In the genomic region with DNA sequence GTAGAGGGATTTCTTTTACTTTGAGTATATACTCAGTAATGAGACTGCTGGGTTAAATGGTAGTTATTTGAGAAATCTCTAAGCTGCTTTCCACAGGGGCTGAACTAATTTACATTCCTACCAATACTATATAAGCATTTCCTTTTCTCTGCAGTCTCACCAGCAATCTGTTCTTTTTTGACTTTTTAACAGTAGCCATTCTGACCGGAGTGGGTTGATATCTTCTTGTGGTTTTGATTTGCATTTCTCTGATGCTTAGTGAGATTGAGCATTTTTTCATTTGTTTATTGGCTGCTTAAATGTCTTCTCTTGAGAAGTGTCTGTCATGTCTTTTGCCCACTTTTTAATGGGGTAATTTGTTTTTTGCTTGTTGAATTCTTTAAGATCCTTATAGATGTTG, we compare ENCODE assay signal across 21 cellular contexts. TPM values are rescaled to one million over a fixed set of nuclear protein-coding genes. Genes with fewer than 3 reads are reported as not detected.
DNase-seq lines count a peak whose midpoint lies in the region; ATAC-seq, FAIRE-seq and TF ChIP-seq lines count a peak whose summit lies in the region.
"Had no signal": no experiment of that assay in that cellular context is flagged by ENCODE, and none has a peak within 500 bp of the region (broad histone marks: within the 10 kb centered on the region; RNA-seq: fewer than 3 reads in every experiment).

No MANE protein-coding gene starts in this region.

- DNase-seq in H1 (ENCODE audit: low read depth in 1 of 2, low spot score in 2 of 2) (no peak), DMS153 treated with DMSO at 0.1 percent for 48 hours (lab: John Stamatoyannopoulos, UW; ENCODE audit: unreplicated experiment) (no peak), uterus (no peak), chondrocyte (ENCODE audit: low spot score) (no peak), foreskin fibroblast (no peak)
- DNase-seq: activated CD4-positive, alpha-beta T cell treated with anti-CD3 and anti-CD28 coated beads, Interleukin-2, amount 50 U/mL, for 4 hours; activated gamma-delta T cell; C1 segment of cervical spinal cord; left lung; MG63; naive thymus-derived CD8-positive, alpha-beta T cell; PC-3; stimulated activated CD4-positive, alpha-beta T cell treated with anti-CD3 and anti-CD28 coated beads, Interleukin-4, amount 100 ng/mL, for 24 hours; stimulated activated naive CD4-positive, alpha-beta T cell treated with Interleukin-2 at 50 U/mL for 16 hours had no signal

- no peak for TF ChIP-seq POLR2A in H1 (IDR thresholded peaks at IDR 0.05; ENCODE audit: control extremely low read depth in 1 of 2, low read depth in 2 of 2, low read length in 2 of 2)
- TF ChIP-seq POLR2A in uterus (IDR thresholded peaks at IDR 0.05): no peak

- no peak overlapping the region for H3K18ac ChIP-seq in H1 (ENCODE audit: extremely low read depth, low read length)

- H2BK5ac ChIP-seq in H1 (ENCODE audit: low read depth, low read length): no peak overlapping the region

- POLR2A ChIA-PET in H1 (lab: Charles Lee; ENCODE audit: partially characterized antibody): no interaction called here

- no peak overlapping the region for H3K4me3 ChIP-seq in H1 (ENCODE audit: extremely low read depth in 1 of 4, insufficient read depth in 2 of 4, low read depth in 3 of 4, low read length in 4 of 4)
- no peak overlapping the region for H3K4me3 ChIP-seq in uterus
- H3K4me3 ChIP-seq in foreskin fibroblast (ENCODE audit: low read depth in 1 of 2, low read length in 2 of 2): no peak overlapping the region
- H3K4me3 ChIP-seq: left lung, MG63, right atrium auricular region had no signal

- H3K9me3 ChIP-seq in H1 (ENCODE audit: insufficient read depth in 2 of 2, low read depth in 1 of 2, low read length in 1 of 2) (no peaks in the 10 kb centered on the region), uterus (no peaks in the 10 kb centered on the region)
- H3K9me3 ChIP-seq: MG63 had no signal

- H3K9me3 Mint-ChIP-seq in chondrocyte (ENCODE audit: low read depth): peaks cover 18% of the 10 kb centered on the region

- H4K8ac ChIP-seq in H1 (ENCODE audit: extremely low read depth, insufficient read depth, low read length): no peak overlapping the region

- no peak overlapping the region for H2BK20ac ChIP-seq in H1 (ENCODE audit: low read length)

- H3K4me3 Mint-ChIP-seq in chondrocyte (ENCODE audit: unreplicated experiment): no peak overlapping the region
- H3K4me3 Mint-ChIP-seq: naive thymus-derived CD8-positive, alpha-beta T cell; T-helper 1 cell treated with Interleukin-12 subunit alpha and Interleukin-12 subunit beta and Interleukin-4 antibody, amounts not matched to agents 30 μg/mL and 1 μg/mL, for 36 hours had no signal

- intact Hi-C loops in uterus (cut with DNase I; ENCODE audit: low total_unique reads): no loop called here

- no peak overlapping the region for H4K5ac ChIP-seq in H1 (ENCODE audit: insufficient read length, low read depth, low read length)

- H4K20me1 ChIP-seq in H1 (replicated peaks in 1 of 2; ENCODE audit: control insufficient read depth in 1 of 2, insufficient read depth in 2 of 2, low read length in 2 of 2): no peaks in the 10 kb centered on the region

- no peaks in the 10 kb centered on the region for H3K79me2 ChIP-seq in H1 (ENCODE audit: control insufficient read depth in 1 of 2, insufficient read depth in 2 of 2, low read length in 2 of 2)

- H3K36me3 Mint-ChIP-seq in chondrocyte (ENCODE audit: low read depth): peaks cover 7% of the 10 kb centered on the region

- H2BK12ac ChIP-seq in H1 (ENCODE audit: low read depth, low read length): no peak overlapping the region

- CTCF ChIA-PET in H1 (lab: Charles Lee; ENCODE audit: partially characterized antibody): interaction anchor here (0.6 kb wide), 1 partner anchor 1507 kb away, joined by 3 read pairs; no protein-coding TSS in a partner anchor

- H3K27me3 ChIP-seq in H1 (replicated peaks in 1 of 4; ENCODE audit: control insufficient read depth in 3 of 4, extremely low read depth in 1 of 4, insufficient read depth in 3 of 4, low read length in 3 of 4): no peaks in the 10 kb centered on the region
- no peaks in the 10 kb centered on the region for H3K27me3 ChIP-seq in uterus
- H3K27me3 ChIP-seq: left lung, MG63, right atrium auricular region had no signal

- 92% methylated on average over 1 of the region's 1 CpG; no CpG with 5 or more reads in 1 of the 2 experiments for WGBS in H1 (ENCODE audit: extremely low coverage in 1 of 2, insufficient coverage in 1 of 2, insufficient read length in 1 of 2, insufficient replicate concordance in 2 of 2, low coverage in 1 of 2, low lambda C conversion rate in 2 of 2, missing lambda C conversion rate in 1 of 2), 2 experiments

- H3K4ac ChIP-seq in H1 (replicated peaks; ENCODE audit: insufficient read length, low read depth, low read length): no peak overlapping the region

- H3K9ac ChIP-seq in H1 (replicated peaks in 1 of 4; ENCODE audit: extremely low read depth in 1 of 4, low read depth in 3 of 4, low read length in 3 of 4): no peak overlapping the region

- H3K23me2 ChIP-seq in H1 (ENCODE audit: low read depth, low read length): no peaks in the 10 kb centered on the region

- TF ChIP-seq RAD21 in H1 (IDR thresholded peaks at IDR 0.05 in 1 of 2, conservative IDR thresholded peaks at IDR 0.05 in 1 of 2; ENCODE audit: low read depth in 2 of 2, low read length in 2 of 2): no peak

- H3K4me1 Mint-ChIP-seq in chondrocyte (ENCODE audit: low read depth): peaks cover 4% of the 10 kb centered on the region
- H3K4me1 Mint-ChIP-seq: naive thymus-derived CD8-positive, alpha-beta T cell had no signal

- H3K79me1 ChIP-seq in H1 (ENCODE audit: low read depth, low read length): no peaks in the 10 kb centered on the region

- FAIRE-seq in H1 (lab: Jason Lieb, UNC): no peak
- FAIRE-seq: G401.6, GM19239 had no signal

- no peak overlapping the region for H3K14ac ChIP-seq in H1 (ENCODE audit: insufficient read length)

- no peak overlapping the region for H3K23ac ChIP-seq in H1 (ENCODE audit: insufficient read length)

- no peak overlapping the region for H3K56ac ChIP-seq in H1 (replicated peaks; ENCODE audit: insufficient read length, low read depth, low read length)

- no peaks in the 10 kb centered on the region for H3K27me3 Mint-ChIP-seq in chondrocyte (ENCODE audit: low read depth)

- H2AFZ ChIP-seq in H1 (ENCODE audit: low read length): 0 out of 2 replicates have a peak overlapping the region, but pooled peaks have one; percentile 29

- no peak overlapping the region for H3K4me2 ChIP-seq in H1 (ENCODE audit: insufficient read depth in 1 of 2, low read depth in 2 of 2, low read length in 2 of 2)

- H2BK120ac ChIP-seq in H1 (replicated peaks; ENCODE audit: low read depth, low read length): no peak overlapping the region

- H2BK15ac ChIP-seq in H1 (ENCODE audit: low read length): no peak overlapping the region

- TF ChIP-seq EP300 in H1 (IDR thresholded peaks at IDR 0.05; ENCODE audit: borderline replicate concordance in 1 of 2, low read depth in 2 of 2, low read length in 2 of 2): no peak

- no peak for TF ChIP-seq CTCF in H1 (IDR thresholded peaks at IDR 0.05; ENCODE audit: control extremely low read depth in 1 of 3, insufficient read depth in 1 of 3, low read depth in 1 of 3, low read length in 3 of 3)
- TF ChIP-seq CTCF in uterus (IDR thresholded peaks at IDR 0.05): no peak
- no peak for TF ChIP-seq CTCF in chondrocyte (IDR thresholded peaks at IDR 0.05)
- no peak for TF ChIP-seq CTCF in foreskin fibroblast (IDR thresholded peaks at IDR 0.05; ENCODE audit: low read depth, low read length)

- H3K36me3 ChIP-seq in H1 (ENCODE audit: control insufficient read depth in 2 of 4, insufficient read depth in 4 of 4, low read length in 3 of 4) (no peaks in the 10 kb centered on the region; a peak in 1 of 8 replicates), uterus (no peaks in the 10 kb centered on the region)
- H3K36me3 ChIP-seq: left lung, MG63, right atrium auricular region had no signal

- H3K27ac ChIP-seq in H1 (ENCODE audit: low read depth, low read length): no peak overlapping the region
- no peak overlapping the region for H3K27ac ChIP-seq in uterus
- H3K27ac ChIP-seq: left lung, right atrium auricular region had no signal

- peak; percentile 82 for ATAC-seq in GM19023 (IDR thresholded peaks at IDR 0.05; ENCODE audit: unreplicated experiment)
- ATAC-seq in GM21723 (IDR thresholded peaks at IDR 0.05; ENCODE audit: unreplicated experiment): peak; percentile 79
- peak; percentile 57 for ATAC-seq in HG03103 (IDR thresholded peaks at IDR 0.05; ENCODE audit: low read depth, unreplicated experiment)
- ATAC-seq: left lung; naive thymus-derived CD8-positive, alpha-beta T cell; PC-3 had no signal

- no peak overlapping the region for H2AK5ac ChIP-seq in H1 (ENCODE audit: low read depth, low read length)

- no peak overlapping the region for H3K27ac Mint-ChIP-seq in chondrocyte (ENCODE audit: unreplicated experiment)
- H3K27ac Mint-ChIP-seq: naive thymus-derived CD8-positive, alpha-beta T cell; T-helper 1 cell treated with Interleukin-12 subunit alpha and Interleukin-12 subunit beta and Interleukin-4 antibody, amounts not matched to agents 30 μg/mL and 1 μg/mL, for 36 hours had no signal

- H3K4me1 ChIP-seq in H1 (replicated peaks in 1 of 4; ENCODE audit: control insufficient read depth in 3 of 4, insufficient read depth in 4 of 4, low read length in 3 of 4) (peaks cover 0 to 8% (median 3%) of the 10 kb centered on the region in 4 experiments; a peak in 3 of 7 replicates), uterus (no peaks in the 10 kb centered on the region)
- H3K4me1 ChIP-seq: left lung, right atrium auricular region had no signal

- H4K91ac ChIP-seq in H1 (replicated peaks; ENCODE audit: insufficient read length, low read length): no peak overlapping the region

TF ChIP-seq in H1, 55 proteins besides CTCF, POLR2A, EP300 and RAD21:
- TF ChIP-seq KDM4A (IDR thresholded peaks at IDR 0.05; ENCODE audit: low read depth, low read length, severe bottlenecking): no peak
- no peak for TF ChIP-seq YY1 (IDR thresholded peaks at IDR 0.05; ENCODE audit: low read depth, low read length)
- TF ChIP-seq TAF7 (optimal IDR thresholded peaks at IDR 0.05; ENCODE audit: borderline replicate concordance, low read depth, low read length): no peak
- TF ChIP-seq RFX5 (IDR thresholded peaks at IDR 0.05; ENCODE audit: borderline replicate concordance, low read depth, low read length): no peak
TF ChIP-seq in H1: peak in this region for 0.

RNA-seq across cellular contexts. Expression of gene SPCS3, which starts 43.3 kb away (rescaled TPM):
- total RNA-seq in H1 (2021; fragmentation: NEBNext Ultra II Directional; extraction: Animal tissue kit (Norgen Biotek cat#: 25700)): 107 and 117 TPM in 2 replicates
- polyA plus RNA-seq in H1 (2011; rRNA removed): 12.5 and 18.4 TPM in 2 replicates
- 21.5 TPM for polyA plus RNA-seq in H1 (2011; cell fraction: cytosol; rRNA removed)
- polyA plus RNA-seq in H1 (2011; cell fraction: nucleus; rRNA removed): 24.2 TPM
- polyA plus RNA-seq in H1 (2012, experiment 1 of 2): 36.0 to 58.1 TPM (median 38.3 TPM) in 4 replicates
- polyA plus RNA-seq in H1 (2012, experiment 2 of 2): 15.3 TPM
- 72.7 TPM for polyA plus RNA-seq in H1 (2013, experiment 1 of 2)
- 78.3 TPM for polyA plus RNA-seq in H1 (2013, experiment 2 of 2)
- 14.2 and 25.4 TPM in 2 replicates for polyA minus RNA-seq in H1 (2011; rRNA and poly(A)+ RNA removed)
- polyA minus RNA-seq in H1 (2011; cell fraction: cytosol; rRNA and poly(A)+ RNA removed): 20.0 TPM
- polyA minus RNA-seq in H1 (2011; cell fraction: nucleus; rRNA and poly(A)+ RNA removed): 72.5 TPM
- total RNA-seq in uterus (100 to 1,000 TPM in 3 of 4 donors, 10 to 100 TPM in 1; 37.9 to 160 (median 115) TPM), chondrocyte (114 to 154 TPM (median 122 TPM) in 3 replicates)
